Comparison of ENCODE assay signal across 1 cellular context in the genomic region with DNA sequence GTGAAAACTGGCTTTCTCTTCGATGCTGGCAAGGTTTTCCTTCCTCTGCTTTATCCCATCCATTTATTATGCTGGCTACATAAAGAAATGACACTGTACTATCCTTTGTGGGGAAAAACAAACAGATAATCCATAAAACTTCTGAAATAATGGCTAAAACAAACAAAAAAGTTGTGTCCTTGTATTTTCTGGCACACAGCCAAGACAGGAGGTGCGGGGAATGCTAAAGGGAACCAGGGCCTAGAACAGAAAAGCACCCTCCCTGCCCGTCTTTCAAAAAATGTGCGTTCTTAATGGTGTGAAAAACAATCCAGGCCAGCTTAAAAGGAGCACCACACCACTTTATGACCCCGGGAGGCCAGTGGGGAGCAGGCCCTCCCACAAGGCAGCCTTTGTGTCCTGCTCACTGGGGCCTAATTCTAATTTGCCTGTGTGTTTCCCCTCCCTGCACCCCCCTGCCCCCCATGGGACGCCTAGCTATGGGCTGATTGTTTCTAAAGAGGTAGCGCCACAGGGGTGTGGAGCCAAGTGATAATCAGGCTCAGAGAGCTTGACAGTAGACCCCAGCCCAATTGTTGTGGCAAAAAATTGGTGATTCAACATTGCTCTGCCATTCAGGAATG.
TF ChIP-seq lines count a peak whose summit lies in the region.

No MANE protein-coding gene starts in this region.

TF ChIP-seq in H1, 55 proteins besides CTCF, POLR2A, EP300 and RAD21 (continued from another document):
- TF ChIP-seq SP2 (IDR thresholded peaks at IDR 0.05; ENCODE audit: low read length) = no peak
- peak; percentile 91; the same call in 1 of the 2 replicates for TF ChIP-seq KDM1A (IDR thresholded peaks at IDR 0.05; ENCODE audit: borderline replicate concordance, low read length)
- TF ChIP-seq, protein P1, sequence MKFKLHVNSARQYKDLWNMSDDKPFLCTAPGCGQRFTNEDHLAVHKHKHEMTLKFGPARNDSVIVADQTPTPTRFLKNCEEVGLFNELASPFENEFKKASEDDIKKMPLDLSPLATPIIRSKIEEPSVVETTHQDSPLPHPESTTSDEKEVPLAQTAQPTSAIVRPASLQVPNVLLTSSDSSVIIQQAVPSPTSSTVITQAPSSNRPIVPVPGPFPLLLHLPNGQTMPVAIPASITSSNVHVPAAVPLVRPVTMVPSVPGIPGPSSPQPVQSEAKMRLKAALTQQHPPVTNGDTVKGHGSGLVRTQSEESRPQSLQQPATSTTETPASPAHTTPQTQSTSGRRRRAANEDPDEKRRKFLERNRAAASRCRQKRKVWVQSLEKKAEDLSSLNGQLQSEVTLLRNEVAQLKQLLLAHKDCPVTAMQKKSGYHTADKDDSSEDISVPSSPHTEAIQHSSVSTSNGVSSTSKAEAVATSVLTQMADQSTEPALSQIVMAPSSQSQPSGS (IDR thresholded peaks at IDR 0.05; ENCODE audit: low read length) = peak; percentile 84
- TF ChIP-seq, protein P2, sequence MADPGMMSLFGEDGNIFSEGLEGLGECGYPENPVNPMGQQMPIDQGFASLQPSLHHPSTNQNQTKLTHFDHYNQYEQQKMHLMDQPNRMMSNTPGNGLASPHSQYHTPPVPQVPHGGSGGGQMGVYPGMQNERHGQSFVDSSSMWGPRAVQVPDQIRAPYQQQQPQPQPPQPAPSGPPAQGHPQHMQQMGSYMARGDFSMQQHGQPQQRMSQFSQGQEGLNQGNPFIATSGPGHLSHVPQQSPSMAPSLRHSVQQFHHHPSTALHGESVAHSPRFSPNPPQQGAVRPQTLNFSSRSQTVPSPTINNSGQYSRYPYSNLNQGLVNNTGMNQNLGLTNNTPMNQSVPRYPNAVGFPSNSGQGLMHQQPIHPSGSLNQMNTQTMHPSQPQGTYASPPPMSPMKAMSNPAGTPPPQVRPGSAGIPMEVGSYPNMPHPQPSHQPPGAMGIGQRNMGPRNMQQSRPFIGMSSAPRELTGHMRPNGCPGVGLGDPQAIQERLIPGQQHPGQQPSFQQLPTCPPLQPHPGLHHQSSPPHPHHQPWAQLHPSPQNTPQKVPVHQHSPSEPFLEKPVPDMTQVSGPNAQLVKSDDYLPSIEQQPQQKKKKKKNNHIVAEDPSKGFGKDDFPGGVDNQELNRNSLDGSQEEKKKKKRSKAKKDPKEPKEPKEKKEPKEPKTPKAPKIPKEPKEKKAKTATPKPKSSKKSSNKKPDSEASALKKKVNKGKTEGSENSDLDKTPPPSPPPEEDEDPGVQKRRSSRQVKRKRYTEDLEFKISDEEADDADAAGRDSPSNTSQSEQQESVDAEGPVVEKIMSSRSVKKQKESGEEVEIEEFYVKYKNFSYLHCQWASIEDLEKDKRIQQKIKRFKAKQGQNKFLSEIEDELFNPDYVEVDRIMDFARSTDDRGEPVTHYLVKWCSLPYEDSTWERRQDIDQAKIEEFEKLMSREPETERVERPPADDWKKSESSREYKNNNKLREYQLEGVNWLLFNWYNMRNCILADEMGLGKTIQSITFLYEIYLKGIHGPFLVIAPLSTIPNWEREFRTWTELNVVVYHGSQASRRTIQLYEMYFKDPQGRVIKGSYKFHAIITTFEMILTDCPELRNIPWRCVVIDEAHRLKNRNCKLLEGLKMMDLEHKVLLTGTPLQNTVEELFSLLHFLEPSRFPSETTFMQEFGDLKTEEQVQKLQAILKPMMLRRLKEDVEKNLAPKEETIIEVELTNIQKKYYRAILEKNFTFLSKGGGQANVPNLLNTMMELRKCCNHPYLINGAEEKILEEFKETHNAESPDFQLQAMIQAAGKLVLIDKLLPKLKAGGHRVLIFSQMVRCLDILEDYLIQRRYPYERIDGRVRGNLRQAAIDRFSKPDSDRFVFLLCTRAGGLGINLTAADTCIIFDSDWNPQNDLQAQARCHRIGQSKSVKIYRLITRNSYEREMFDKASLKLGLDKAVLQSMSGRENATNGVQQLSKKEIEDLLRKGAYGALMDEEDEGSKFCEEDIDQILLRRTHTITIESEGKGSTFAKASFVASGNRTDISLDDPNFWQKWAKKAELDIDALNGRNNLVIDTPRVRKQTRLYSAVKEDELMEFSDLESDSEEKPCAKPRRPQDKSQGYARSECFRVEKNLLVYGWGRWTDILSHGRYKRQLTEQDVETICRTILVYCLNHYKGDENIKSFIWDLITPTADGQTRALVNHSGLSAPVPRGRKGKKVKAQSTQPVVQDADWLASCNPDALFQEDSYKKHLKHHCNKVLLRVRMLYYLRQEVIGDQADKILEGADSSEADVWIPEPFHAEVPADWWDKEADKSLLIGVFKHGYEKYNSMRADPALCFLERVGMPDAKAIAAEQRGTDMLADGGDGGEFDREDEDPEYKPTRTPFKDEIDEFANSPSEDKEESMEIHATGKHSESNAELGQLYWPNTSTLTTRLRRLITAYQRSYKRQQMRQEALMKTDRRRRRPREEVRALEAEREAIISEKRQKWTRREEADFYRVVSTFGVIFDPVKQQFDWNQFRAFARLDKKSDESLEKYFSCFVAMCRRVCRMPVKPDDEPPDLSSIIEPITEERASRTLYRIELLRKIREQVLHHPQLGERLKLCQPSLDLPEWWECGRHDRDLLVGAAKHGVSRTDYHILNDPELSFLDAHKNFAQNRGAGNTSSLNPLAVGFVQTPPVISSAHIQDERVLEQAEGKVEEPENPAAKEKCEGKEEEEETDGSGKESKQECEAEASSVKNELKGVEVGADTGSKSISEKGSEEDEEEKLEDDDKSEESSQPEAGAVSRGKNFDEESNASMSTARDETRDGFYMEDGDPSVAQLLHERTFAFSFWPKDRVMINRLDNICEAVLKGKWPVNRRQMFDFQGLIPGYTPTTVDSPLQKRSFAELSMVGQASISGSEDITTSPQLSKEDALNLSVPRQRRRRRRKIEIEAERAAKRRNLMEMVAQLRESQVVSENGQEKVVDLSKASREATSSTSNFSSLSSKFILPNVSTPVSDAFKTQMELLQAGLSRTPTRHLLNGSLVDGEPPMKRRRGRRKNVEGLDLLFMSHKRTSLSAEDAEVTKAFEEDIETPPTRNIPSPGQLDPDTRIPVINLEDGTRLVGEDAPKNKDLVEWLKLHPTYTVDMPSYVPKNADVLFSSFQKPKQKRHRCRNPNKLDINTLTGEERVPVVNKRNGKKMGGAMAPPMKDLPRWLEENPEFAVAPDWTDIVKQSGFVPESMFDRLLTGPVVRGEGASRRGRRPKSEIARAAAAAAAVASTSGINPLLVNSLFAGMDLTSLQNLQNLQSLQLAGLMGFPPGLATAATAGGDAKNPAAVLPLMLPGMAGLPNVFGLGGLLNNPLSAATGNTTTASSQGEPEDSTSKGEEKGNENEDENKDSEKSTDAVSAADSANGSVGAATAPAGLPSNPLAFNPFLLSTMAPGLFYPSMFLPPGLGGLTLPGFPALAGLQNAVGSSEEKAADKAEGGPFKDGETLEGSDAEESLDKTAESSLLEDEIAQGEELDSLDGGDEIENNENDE (IDR thresholded peaks at IDR 0.05; ENCODE audit: insufficient replicate concordance, low read length) = peak; percentile 60
- no peak for TF ChIP-seq RBBP5 (IDR thresholded peaks at IDR 0.05; ENCODE audit: borderline replicate concordance, low read depth, low read length)
- TF ChIP-seq SRF (IDR thresholded peaks at IDR 0.05; ENCODE audit: low read depth, low read length) = no peak
- 0 out of 2 replicates have a peak, but pooled peaks have one; percentile 64 for TF ChIP-seq TCF12 (IDR thresholded peaks at IDR 0.05; ENCODE audit: low read depth, low read length)
- peak; percentile 58 for TF ChIP-seq JUND (IDR thresholded peaks at IDR 0.05; ENCODE audit: low read length)
- 0 out of 2 replicates have a peak, but pooled peaks have one; percentile 7 for TF ChIP-seq POU5F1 (IDR thresholded peaks at IDR 0.05; ENCODE audit: low read depth, low read length)
- TF ChIP-seq NANOG (IDR thresholded peaks at IDR 0.05; ENCODE audit: insufficient read depth, low read depth, low read length, poor library complexity, severe bottlenecking) = peak; percentile 99
- no peak for TF ChIP-seq CHD1 (IDR thresholded peaks at IDR 0.05; ENCODE audit: low read depth, low read length)
- peak; percentile 51 for TF ChIP-seq TEAD4 (IDR thresholded peaks at IDR 0.05; ENCODE audit: low read depth, low read length)
- no peak for TF ChIP-seq CEBPB (IDR thresholded peaks at IDR 0.05; ENCODE audit: low read depth, low read length)
- peak; percentile 35; the same call in 1 of the 2 replicates for TF ChIP-seq RFX5 (IDR thresholded peaks at IDR 0.05; ENCODE audit: borderline replicate concordance, low read depth, low read length)
- peak; percentile 90 to 97 for TF ChIP-seq BCL11A (IDR thresholded peaks at IDR 0.05; ENCODE audit: low read depth in 2 of 2, low read length in 2 of 2)
- no peak for TF ChIP-seq FOSL1 (IDR thresholded peaks at IDR 0.05; ENCODE audit: insufficient read depth, low read depth, low read length)
- TF ChIP-seq POLR2AphosphoS5 (IDR thresholded peaks at IDR 0.05; ENCODE audit: low read depth, low read length) = no peak
- peak; percentile 64; the same call in 1 of the 2 replicates for TF ChIP-seq CREB1 (IDR thresholded peaks at IDR 0.05)
- no peak for TF ChIP-seq ZNF274 (IDR thresholded peaks at IDR 0.05; ENCODE audit: borderline replicate concordance, extremely low read depth, low read length)
- peak; percentile 98 for TF ChIP-seq CTBP2 (IDR thresholded peaks at IDR 0.05; ENCODE audit: borderline replicate concordance, insufficient read depth, insufficient read length, low read length)
- 0 out of 2 replicates have a peak, but pooled peaks have one; percentile 25 for TF ChIP-seq GABPA (IDR thresholded peaks at IDR 0.05; ENCODE audit: borderline replicate concordance, insufficient read depth, low read length)
